Comparison of ENCODE assay signal across 1 cellular context in the genomic region with DNA sequence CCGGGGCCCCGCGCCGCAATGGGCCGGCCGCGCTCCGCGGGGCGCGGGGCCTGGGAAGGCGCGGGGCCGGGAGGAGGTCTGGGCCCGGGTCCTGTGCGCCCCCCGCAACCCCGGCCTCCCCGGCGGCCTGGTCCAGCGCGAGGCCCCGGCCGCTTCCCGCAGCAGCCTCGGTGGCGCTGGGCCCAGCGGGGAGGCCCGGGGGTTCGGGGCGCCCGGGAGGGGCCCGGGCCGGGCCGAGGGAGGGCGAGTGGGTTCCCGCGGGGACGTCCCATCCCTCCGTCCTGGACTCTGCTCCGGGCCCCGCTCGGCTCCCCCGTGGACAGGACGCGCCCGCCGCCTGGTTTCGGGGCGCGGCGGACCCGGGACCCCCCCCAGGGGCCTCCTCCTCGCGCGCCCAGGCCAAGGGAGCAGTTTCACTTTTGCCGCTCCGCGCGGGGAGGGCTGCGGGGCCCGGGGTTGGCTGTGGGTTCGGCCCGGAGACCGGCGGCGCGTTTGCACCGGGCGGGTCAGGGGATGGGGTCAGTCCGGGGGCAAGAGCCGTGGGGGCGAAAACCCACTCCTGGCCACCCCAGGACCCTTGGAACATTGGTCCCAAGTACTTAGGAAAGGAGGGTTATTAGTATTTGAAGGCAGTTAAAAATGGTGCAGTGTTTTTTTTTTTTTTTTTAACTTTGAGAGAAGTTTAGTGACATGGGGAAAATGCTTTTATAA.
TF ChIP-seq lines count a peak whose summit lies in the region.

No MANE protein-coding gene starts in this region.

TF ChIP-seq in K562, 482 proteins besides CTCF, POLR2A, EP300 and RAD21 (continued from another document and continues in another):
- TF ChIP-seq ZBTB40 (IDR thresholded peaks at IDR 0.05) = peak; percentile 45; the same call in 1 of the 2 replicates
- TF ChIP-seq ZBTB40 (CRISPR knock-in tag; IDR thresholded peaks at IDR 0.05) = no peak
- TF ChIP-seq ZFX (CRISPR knock-in tag; IDR thresholded peaks at IDR 0.05) = peak; percentile 92
- 0 out of 4 replicates have a peak, but pooled peaks of 1 of the 2 experiments have one; percentile 13 for TF ChIP-seq HDAC1 (IDR thresholded peaks at IDR 0.05)
- no peak for TF ChIP-seq CSDE1 (IDR thresholded peaks at IDR 0.05)
- TF ChIP-seq, protein P1, sequence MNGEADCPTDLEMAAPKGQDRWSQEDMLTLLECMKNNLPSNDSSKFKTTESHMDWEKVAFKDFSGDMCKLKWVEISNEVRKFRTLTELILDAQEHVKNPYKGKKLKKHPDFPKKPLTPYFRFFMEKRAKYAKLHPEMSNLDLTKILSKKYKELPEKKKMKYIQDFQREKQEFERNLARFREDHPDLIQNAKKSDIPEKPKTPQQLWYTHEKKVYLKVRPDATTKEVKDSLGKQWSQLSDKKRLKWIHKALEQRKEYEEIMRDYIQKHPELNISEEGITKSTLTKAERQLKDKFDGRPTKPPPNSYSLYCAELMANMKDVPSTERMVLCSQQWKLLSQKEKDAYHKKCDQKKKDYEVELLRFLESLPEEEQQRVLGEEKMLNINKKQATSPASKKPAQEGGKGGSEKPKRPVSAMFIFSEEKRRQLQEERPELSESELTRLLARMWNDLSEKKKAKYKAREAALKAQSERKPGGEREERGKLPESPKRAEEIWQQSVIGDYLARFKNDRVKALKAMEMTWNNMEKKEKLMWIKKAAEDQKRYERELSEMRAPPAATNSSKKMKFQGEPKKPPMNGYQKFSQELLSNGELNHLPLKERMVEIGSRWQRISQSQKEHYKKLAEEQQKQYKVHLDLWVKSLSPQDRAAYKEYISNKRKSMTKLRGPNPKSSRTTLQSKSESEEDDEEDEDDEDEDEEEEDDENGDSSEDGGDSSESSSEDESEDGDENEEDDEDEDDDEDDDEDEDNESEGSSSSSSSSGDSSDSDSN (IDR thresholded peaks at IDR 0.05; ENCODE audit: borderline replicate concordance in 1 of 2, low read depth in 2 of 2, low read length in 2 of 2) = peak in 1 of 2 experiments; percentile 84; a peak in 1 of 4 replicates
- TF ChIP-seq ATF7 (IDR thresholded peaks at IDR 0.05) = 0 out of 2 replicates have a peak, but pooled peaks have one; percentile 30
- peak; percentile 83 for TF ChIP-seq RBFOX2 (IDR thresholded peaks at IDR 0.05; ENCODE audit: low read depth, low read length)
- peak in 1 of 2 experiments; percentile 39 for TF ChIP-seq E2F6 (IDR thresholded peaks at IDR 0.05; ENCODE audit: borderline replicate concordance in 1 of 2, extremely low read depth in 1 of 2, insufficient read depth in 1 of 2, insufficient read length in 1 of 2, low read depth in 1 of 2, low read length in 1 of 2, poor library complexity in 1 of 2, severe bottlenecking in 1 of 2)
- no peak for TF ChIP-seq ZNF280B (CRISPR knock-in tag; IDR thresholded peaks at IDR 0.05)
- peak; percentile 94 for TF ChIP-seq ZBTB7A (IDR thresholded peaks at IDR 0.05; ENCODE audit: borderline replicate concordance, control insufficient read depth, low read depth, low read length)
- TF ChIP-seq ZNF280A (IDR thresholded peaks at IDR 0.05; ENCODE audit: low read depth, partially characterized antibody) = no peak
- TF ChIP-seq, protein P2, sequence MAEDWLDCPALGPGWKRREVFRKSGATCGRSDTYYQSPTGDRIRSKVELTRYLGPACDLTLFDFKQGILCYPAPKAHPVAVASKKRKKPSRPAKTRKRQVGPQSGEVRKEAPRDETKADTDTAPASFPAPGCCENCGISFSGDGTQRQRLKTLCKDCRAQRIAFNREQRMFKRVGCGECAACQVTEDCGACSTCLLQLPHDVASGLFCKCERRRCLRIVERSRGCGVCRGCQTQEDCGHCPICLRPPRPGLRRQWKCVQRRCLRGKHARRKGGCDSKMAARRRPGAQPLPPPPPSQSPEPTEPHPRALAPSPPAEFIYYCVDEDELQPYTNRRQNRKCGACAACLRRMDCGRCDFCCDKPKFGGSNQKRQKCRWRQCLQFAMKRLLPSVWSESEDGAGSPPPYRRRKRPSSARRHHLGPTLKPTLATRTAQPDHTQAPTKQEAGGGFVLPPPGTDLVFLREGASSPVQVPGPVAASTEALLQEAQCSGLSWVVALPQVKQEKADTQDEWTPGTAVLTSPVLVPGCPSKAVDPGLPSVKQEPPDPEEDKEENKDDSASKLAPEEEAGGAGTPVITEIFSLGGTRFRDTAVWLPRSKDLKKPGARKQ (CRISPR knock-in tag; IDR thresholded peaks at IDR 0.05) = no peak
- no peak for TF ChIP-seq TSC22D4 (tag; IDR thresholded peaks at IDR 0.05)
- 0 out of 2 replicates have a peak, but pooled peaks have one; percentile 33 for TF ChIP-seq IRF2 (CRISPR knock-in tag; IDR thresholded peaks at IDR 0.05)
- no peak for TF ChIP-seq ZNF3 (CRISPR knock-in tag; IDR thresholded peaks at IDR 0.05)
- TF ChIP-seq CBX1 (IDR thresholded peaks at IDR 0.05; ENCODE audit: low read depth) = no peak
- TF ChIP-seq NUFIP1 (IDR thresholded peaks at IDR 0.05; ENCODE audit: partially characterized antibody) = no peak
- TF ChIP-seq YY1 (IDR thresholded peaks at IDR 0.05; ENCODE audit: borderline replicate concordance in 1 of 3, control insufficient read depth in 1 of 3, extremely low read depth in 1 of 3, insufficient read depth in 3 of 3, insufficient read length in 1 of 3, insufficient replicate concordance in 2 of 3, low read depth in 1 of 3, low read length in 2 of 3) = peak in 2 of 3 experiments; percentile 3 to 38
- TF ChIP-seq RBM22 (IDR thresholded peaks at IDR 0.05; ENCODE audit: low read depth, low read length, poor library complexity, severe bottlenecking) = peak; percentile 40
- TF ChIP-seq SMAD4 (CRISPR knock-in tag; conservative IDR thresholded peaks at IDR 0.05) = 0 out of 2 replicates have a peak, but pooled peaks have one; percentile 35
- TF ChIP-seq SREBF2 (CRISPR knock-in tag; IDR thresholded peaks at IDR 0.05) = no peak
- TF ChIP-seq NR2C2 (CRISPR knock-in tag; IDR thresholded peaks at IDR 0.05) = no peak
- TF ChIP-seq NR2C2 (tag; IDR thresholded peaks at IDR 0.05) = peak; percentile 54; the same call in 1 of the 2 replicates
- no peak for TF ChIP-seq ZNF444 (CRISPR knock-in tag; IDR thresholded peaks at IDR 0.05)
- no peak for TF ChIP-seq KLF1 (tag; IDR thresholded peaks at IDR 0.05)
- TF ChIP-seq HDAC3 (IDR thresholded peaks at IDR 0.05; ENCODE audit: borderline replicate concordance, partially characterized antibody) = no peak
- TF ChIP-seq E2F1 (CRISPR knock-in tag; IDR thresholded peaks at IDR 0.05) = no peak
- TF ChIP-seq SNRNP70 (optimal IDR thresholded peaks at IDR 0.05; ENCODE audit: low read depth, low read length) = no peak
- no peak for TF ChIP-seq NFXL1 (CRISPR knock-in tag; IDR thresholded peaks at IDR 0.05)
